Comparison of ENCODE assay signal across 1 cellular context in the genomic region with DNA sequence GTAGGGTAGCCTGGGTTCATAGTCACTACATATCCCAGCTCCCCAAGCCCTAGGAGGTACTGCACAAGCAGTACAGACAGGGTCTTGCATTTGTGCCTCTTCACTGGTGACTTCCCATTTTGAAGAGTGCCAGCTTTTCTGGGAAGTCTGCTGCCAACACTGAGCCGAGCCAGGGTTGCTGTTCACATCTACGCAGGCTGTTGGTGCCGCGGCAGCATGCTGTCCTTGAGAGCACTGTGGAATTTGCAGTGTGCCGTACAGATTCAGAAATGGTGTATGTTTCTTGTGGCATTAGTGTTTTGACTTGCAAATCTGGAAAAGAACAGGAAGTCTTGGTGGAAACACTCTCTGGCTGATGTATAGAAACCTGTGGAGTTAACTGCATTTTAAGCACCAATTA.
TF ChIP-seq lines count a peak whose summit lies in the region.

No MANE protein-coding gene starts in this region.

TF ChIP-seq in H1, 55 proteins besides CTCF, POLR2A, EP300 and RAD21 (continued from another document):
- TF ChIP-seq CHD7 (IDR thresholded peaks at IDR 0.05; ENCODE audit: insufficient replicate concordance, low read length) (no peak), MAX (IDR thresholded peaks at IDR 0.05) (no peak), EGR1 (IDR thresholded peaks at IDR 0.05; ENCODE audit: borderline replicate concordance, low read depth, low read length) (no peak), TCF12 (IDR thresholded peaks at IDR 0.05; ENCODE audit: low read depth, low read length) (no peak)
TF ChIP-seq in H1: peak in this region for 1.
